Comparison of ENCODE assay signal across 8 cellular contexts in the genomic region with DNA sequence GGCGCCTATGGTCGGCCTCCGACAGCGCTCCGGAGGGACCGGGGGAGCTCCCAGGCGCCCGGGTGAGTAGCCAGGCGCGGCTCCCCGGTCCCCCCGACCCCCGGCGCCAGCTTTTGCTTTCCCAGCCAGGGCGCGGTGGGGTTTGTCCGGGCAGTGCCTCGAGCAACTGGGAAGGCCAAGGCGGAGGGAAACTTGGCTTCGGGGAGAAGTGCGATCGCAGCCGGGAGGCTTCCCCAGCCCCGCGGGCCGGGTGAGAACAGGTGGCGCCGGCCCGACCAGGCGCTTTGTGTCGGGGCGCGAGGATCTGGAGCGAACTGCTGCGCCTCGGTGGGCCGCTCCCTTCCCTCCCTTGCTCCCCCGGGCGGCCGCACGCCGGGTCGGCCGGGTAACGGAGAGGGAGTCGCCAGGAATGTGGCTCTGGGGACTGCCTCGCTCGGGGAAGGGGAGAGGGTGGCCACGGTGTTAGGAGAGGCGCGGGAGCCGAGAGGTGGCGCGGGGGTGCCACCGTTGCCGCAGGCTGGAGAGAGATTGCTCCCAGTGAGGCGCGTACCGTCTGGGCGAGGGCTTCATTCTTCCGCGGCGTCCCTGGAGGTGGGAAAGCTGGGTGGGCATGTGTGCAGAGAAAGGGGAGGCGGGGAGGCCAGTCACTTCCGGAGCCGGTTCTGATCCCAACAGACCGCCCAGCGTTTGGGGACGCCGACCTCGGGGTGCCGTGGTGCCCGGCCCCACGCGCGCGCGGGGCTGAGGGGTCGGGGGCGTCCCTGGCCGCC. TPM values are rescaled to one million over a fixed set of nuclear protein-coding genes. Genes with fewer than 3 reads are reported as not detected.
DNase-seq lines count a peak whose midpoint lies in the region; ATAC-seq, FAIRE-seq and TF ChIP-seq lines count a peak whose summit lies in the region.

No MANE protein-coding gene starts in this region.

- H3K79me2 ChIP-seq in keratinocyte (ENCODE audit: control insufficient read depth, insufficient read depth, low read length) (no peaks in the 10 kb centered on the region), OCI-LY7 (ENCODE audit: insufficient read depth, low read depth, low read length) (no peaks in the 10 kb centered on the region)

- dilution Hi-C loops in keratinocyte (cut with MboI; ENCODE audit: extremely low pct_ligation_motif_present, low sequenced_read_pairs): no loop called here

- H3K4me3 ChIP-seq in breast epithelium: peak overlapping the region; percentile 58 to 80 (median 74)
- H3K4me3 ChIP-seq in keratinocyte (ENCODE audit: control insufficient read depth in 2 of 3, extremely low read depth in 1 of 3, insufficient read depth in 2 of 3, low read depth in 1 of 3, low read length in 3 of 3): peak overlapping the region; percentile 31 to 49 (median 46)
- H3K4me3 ChIP-seq in skin epidermis: peak overlapping the region; percentile 42 to 68 (median 56)
- no peak overlapping the region for H3K4me3 ChIP-seq in OCI-LY7 (ENCODE audit: low read depth, low read length, poor library complexity, severe bottlenecking)

- POLR2A ChIA-PET in OCI-LY7 (lab: Charles Lee): no interaction called here

- TF ChIP-seq POLR2A in breast epithelium (IDR thresholded peaks at IDR 0.05): no peak

- BruUV-seq in OCI-LY7 (replicated peaks; lab: Mats Ljungman, UMichigan): no TSS peak

- H3K4me1 ChIP-seq in ES-I3 (ENCODE audit: insufficient read depth, low read length) (peaks cover 6% of the 10 kb centered on the region; the same call in 1 of the 2 replicates), breast epithelium (peaks cover 7 to 8% of the 10 kb centered on the region in 2 donors), keratinocyte (ENCODE audit: control insufficient read depth, extremely low read depth, insufficient read depth, low read length) (peaks cover 7% of the 10 kb centered on the region), OCI-LY7 (ENCODE audit: insufficient read depth, low read length, poor library complexity, severe bottlenecking) (no peaks in the 10 kb centered on the region)

- H3K27me3 ChIP-seq in breast epithelium (peaks cover 0 to 28% of the 10 kb centered on the region in 2 donors), keratinocyte (ENCODE audit: control insufficient read depth, extremely low read depth, insufficient read depth, low read length) (peaks cover 27% of the 10 kb centered on the region)

- intact Hi-C loops in breast epithelium (cut with DNase I; ENCODE audit: low total_unique reads): no loop called here
- intact Hi-C loops in OCI-LY7 (cut with micrococcal nuclease; ENCODE audit: unreplicated experiment): no loop called here

- H3K9me3 ChIP-seq in ES-I3 (ENCODE audit: control insufficient read depth, insufficient read depth, low read length) (no peaks in the 10 kb centered on the region), breast epithelium (no peaks in the 10 kb centered on the region), keratinocyte (ENCODE audit: control insufficient read depth, low read depth, low read length) (no peaks in the 10 kb centered on the region), OCI-LY7 (ENCODE audit: low read length) (no peaks in the 10 kb centered on the region)

- H3K4me2 ChIP-seq in keratinocyte (ENCODE audit: control insufficient read depth, extremely low read depth, insufficient read depth, low read depth, low read length) (peak overlapping the region; percentile 64), OCI-LY7 (ENCODE audit: low read length) (no peak overlapping the region)

- H2AFZ ChIP-seq in keratinocyte (ENCODE audit: control insufficient read depth, low read length): peak overlapping the region; percentile 43
- no peak overlapping the region for H2AFZ ChIP-seq in OCI-LY7 (ENCODE audit: low read length)

- peak; percentile 20 for ATAC-seq in GM21526 (IDR thresholded peaks at IDR 0.05; ENCODE audit: low FRiP score, unreplicated experiment)

- CTCF ChIA-PET in OCI-LY7 (lab: Charles Lee; ENCODE audit: unreplicated experiment): no interaction called here

- no peak for TF ChIP-seq CTCF in breast epithelium (IDR thresholded peaks at IDR 0.05)
- peak in 2 of 3 experiments; percentile 15 to 34 for TF ChIP-seq CTCF in keratinocyte (optimal IDR thresholded peaks at IDR 0.05 in 1 of 3, IDR thresholded peaks at IDR 0.05 in 1 of 3, conservative IDR thresholded peaks at IDR 0.05 in 1 of 3; ENCODE audit: extremely low read depth in 1 of 3, insufficient read depth in 2 of 3, low read length in 3 of 3)
- TF ChIP-seq CTCF in OCI-LY7 (conservative IDR thresholded peaks at IDR 0.05; ENCODE audit: low read length): no peak

- H4K20me1 ChIP-seq in keratinocyte (ENCODE audit: control insufficient read depth, extremely low read depth, insufficient read depth, low read length) (no peaks in the 10 kb centered on the region), OCI-LY7 (ENCODE audit: insufficient read depth, low read length) (no peaks in the 10 kb centered on the region)

- peak overlapping the region; percentile 50 to 59 for H3K27ac ChIP-seq in breast epithelium
- H3K27ac ChIP-seq in keratinocyte (ENCODE audit: control insufficient read depth, insufficient read depth, low read length): no peak overlapping the region
- peak overlapping the region; percentile 2 to 92 (median 78) for H3K27ac ChIP-seq in skin epidermis
- no peak overlapping the region for H3K27ac ChIP-seq in OCI-LY7 (ENCODE audit: low read depth, low read length, poor library complexity, severe bottlenecking)

- no peaks in the 10 kb centered on the region for H3K36me3 ChIP-seq in ES-I3 (ENCODE audit: insufficient read depth, low read length)
- H3K36me3 ChIP-seq in breast epithelium: no peaks in the 10 kb centered on the region
- no peaks in the 10 kb centered on the region for H3K36me3 ChIP-seq in keratinocyte (ENCODE audit: control insufficient read depth in 2 of 2, extremely low read depth in 1 of 2, insufficient read depth in 2 of 2, low read length in 2 of 2)
- no peaks in the 10 kb centered on the region for H3K36me3 ChIP-seq in OCI-LY7 (ENCODE audit: insufficient read depth, low read length)

- H3K9me2 ChIP-seq in OCI-LY7 (ENCODE audit: insufficient read depth, low read length): no peaks in the 10 kb centered on the region

- DNase-seq in NCI-H1105 treated with DMSO at 0.1 percent for 48 hours (lab: John Stamatoyannopoulos, UW): peak; percentile 43
- no peak for DNase-seq in breast epithelium (ENCODE audit: low spot score in 2 of 2)
- DNase-seq in keratinocyte (ENCODE audit: low read depth, low spot score): no peak
- no peak for DNase-seq in HTR-8/SVneo (ENCODE audit: insufficient read length, low spot score)
- no peak for DNase-seq in OCI-LY7 (ENCODE audit: low spot score)

- no peaks in the 10 kb centered on the region for H3K9me1 ChIP-seq in keratinocyte (ENCODE audit: control insufficient read depth, extremely low read depth, insufficient read depth, low read length)

- H3K9ac ChIP-seq in ES-I3 (ENCODE audit: low read depth, low read length) (peak overlapping the region; percentile 93), keratinocyte (ENCODE audit: control insufficient read depth, extremely low read depth, insufficient read depth, low read length) (no peak overlapping the region)

- FAIRE-seq in keratinocyte (lab: Jason Lieb, UNC) (no peak), HTR-8/SVneo (lab: Jason Lieb, UNC) (no peak)

RNA-seq across cellular contexts. Expression of gene DAPK1, which starts 0.6 kb away (rescaled TPM):
- total RNA-seq in breast epithelium (10 to 100 TPM; 14.7 to 42.6 (median 34.5) TPM), OCI-LY7 (2022) (2.8 and 3.5 TPM in 2 replicates)
- polyA plus RNA-seq in keratinocyte: 2.0 to 6.4 TPM (median 2.8 TPM) in 3 replicates
- 6.5 TPM for polyA plus RNA-seq in keratinocyte (2011; ENCODE audit: low read depth)
- 3.1 and 4.4 TPM in 2 replicates for polyA plus RNA-seq in keratinocyte (2011; cell fraction: cytosol; rRNA removed)
- polyA plus RNA-seq in keratinocyte (2011; cell fraction: nucleus; rRNA removed): 9.7 and 10.8 TPM in 2 replicates
- polyA plus RNA-seq in keratinocyte (2012; ENCODE audit: low replicate concordance): 1.6 and 7.0 TPM in 2 replicates
- polyA minus RNA-seq in keratinocyte: 1.8 to 14.7 TPM (median 8.6 TPM) in 3 replicates
- polyA minus RNA-seq in keratinocyte (2011; cell fraction: cytosol; rRNA and poly(A)+ RNA removed): 5.2 TPM
- 8.5 and 15.4 TPM in 2 replicates for polyA minus RNA-seq in keratinocyte (2011; cell fraction: nucleus; rRNA and poly(A)+ RNA removed)
- 0.18 and 0.25 TPM in 2 replicates for total RNA-seq in OCI-LY7 (2014; rRNA removed; shearing (Covaris generic))

Comparison
In these comparisons a context has a peak if more than half of its experiments do, and no peak if none do; other contexts are left out.
1. H3K27ac ChIP-seq: peak in breast epithelium (2 of 2) and skin epidermis (21 of 21); none in keratinocyte (single experiment) and OCI-LY7 (single experiment).
2. CTCF ChIP-seq: peak in keratinocyte (2 of 3); none in breast epithelium (0 of 3) and OCI-LY7 (single experiment).